Comparison of ENCODE assay signal across 1 cellular context in the genomic region with DNA sequence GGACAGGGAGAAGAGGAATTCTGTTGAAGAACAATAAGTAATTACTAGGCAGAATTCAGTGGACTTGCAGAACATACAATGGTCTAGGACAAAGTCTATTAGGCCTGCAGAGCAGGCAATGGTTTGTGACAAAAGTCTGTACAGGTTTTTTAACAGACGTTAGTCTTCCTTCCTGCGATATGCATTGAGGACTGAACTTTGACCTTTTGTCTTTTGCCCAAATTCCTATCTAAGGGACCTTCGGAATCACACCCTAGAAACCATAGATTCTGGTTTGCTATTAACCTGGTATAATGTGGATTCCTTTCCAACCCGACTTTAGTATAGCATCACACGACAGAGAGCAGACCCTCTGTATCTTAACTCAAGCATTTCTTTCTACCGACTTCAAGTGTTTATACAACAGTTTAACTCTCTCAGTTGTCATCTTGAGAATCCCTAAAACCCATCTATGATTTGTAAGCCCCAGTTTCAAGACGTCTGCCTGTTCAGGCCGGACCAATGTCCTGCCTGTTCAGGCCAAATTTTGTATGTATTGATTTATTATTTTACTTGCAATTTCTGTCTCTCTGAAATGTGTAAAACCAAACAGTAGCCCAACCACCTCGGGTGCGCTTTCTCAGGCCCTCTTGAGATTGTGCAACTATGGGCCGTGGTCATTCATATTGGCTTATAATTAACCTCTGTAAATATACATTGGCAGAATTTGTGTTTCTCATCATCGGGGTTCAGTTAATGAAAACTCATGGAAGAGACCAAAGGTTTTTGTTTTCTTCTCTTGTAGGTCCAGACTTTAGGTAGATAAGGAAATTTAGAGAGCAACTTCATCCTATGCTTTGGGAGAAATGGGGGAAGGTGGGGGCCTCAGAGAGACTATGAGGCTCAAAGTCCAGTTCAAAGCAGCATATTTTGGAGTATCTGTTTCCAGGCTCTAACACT.
TF ChIP-seq lines count a peak whose summit lies in the region.

No MANE protein-coding gene starts in this region.

TF ChIP-seq in HepG2, 621 proteins besides CTCF, POLR2A, EP300 and RAD21 (continued from another document and continues in another):
- TF ChIP-seq, protein P1, sequence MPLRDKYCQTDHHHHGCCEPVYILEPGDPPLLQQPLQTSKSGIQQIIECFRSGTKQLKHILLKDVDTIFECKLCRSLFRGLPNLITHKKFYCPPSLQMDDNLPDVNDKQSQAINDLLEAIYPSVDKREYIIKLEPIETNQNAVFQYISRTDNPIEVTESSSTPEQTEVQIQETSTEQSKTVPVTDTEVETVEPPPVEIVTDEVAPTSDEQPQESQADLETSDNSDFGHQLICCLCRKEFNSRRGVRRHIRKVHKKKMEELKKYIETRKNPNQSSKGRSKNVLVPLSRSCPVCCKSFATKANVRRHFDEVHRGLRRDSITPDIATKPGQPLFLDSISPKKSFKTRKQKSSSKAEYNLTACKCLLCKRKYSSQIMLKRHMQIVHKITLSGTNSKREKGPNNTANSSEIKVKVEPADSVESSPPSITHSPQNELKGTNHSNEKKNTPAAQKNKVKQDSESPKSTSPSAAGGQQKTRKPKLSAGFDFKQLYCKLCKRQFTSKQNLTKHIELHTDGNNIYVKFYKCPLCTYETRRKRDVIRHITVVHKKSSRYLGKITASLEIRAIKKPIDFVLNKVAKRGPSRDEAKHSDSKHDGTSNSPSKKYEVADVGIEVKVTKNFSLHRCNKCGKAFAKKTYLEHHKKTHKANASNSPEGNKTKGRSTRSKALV (CRISPR knock-in tag; IDR thresholded peaks at IDR 0.05): peak; percentile 69
- TF ChIP-seq NAIF1 (CRISPR knock-in tag; IDR thresholded peaks at IDR 0.05; ENCODE audit: borderline replicate concordance): no peak
- TF ChIP-seq, protein P2, sequence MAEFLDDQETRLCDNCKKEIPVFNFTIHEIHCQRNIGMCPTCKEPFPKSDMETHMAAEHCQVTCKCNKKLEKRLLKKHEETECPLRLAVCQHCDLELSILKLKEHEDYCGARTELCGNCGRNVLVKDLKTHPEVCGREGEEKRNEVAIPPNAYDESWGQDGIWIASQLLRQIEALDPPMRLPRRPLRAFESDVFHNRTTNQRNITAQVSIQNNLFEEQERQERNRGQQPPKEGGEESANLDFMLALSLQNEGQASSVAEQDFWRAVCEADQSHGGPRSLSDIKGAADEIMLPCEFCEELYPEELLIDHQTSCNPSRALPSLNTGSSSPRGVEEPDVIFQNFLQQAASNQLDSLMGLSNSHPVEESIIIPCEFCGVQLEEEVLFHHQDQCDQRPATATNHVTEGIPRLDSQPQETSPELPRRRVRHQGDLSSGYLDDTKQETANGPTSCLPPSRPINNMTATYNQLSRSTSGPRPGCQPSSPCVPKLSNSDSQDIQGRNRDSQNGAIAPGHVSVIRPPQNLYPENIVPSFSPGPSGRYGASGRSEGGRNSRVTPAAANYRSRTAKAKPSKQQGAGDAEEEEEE (CRISPR knock-in tag; IDR thresholded peaks at IDR 0.05; ENCODE audit: borderline replicate concordance): no peak
- TF ChIP-seq RFX5 (IDR thresholded peaks at IDR 0.05; ENCODE audit: low read depth, low read length): no peak
- peak; percentile 43; the same call in 1 of the 2 replicates for TF ChIP-seq WIZ (CRISPR knock-in tag; IDR thresholded peaks at IDR 0.05)
- TF ChIP-seq, protein P3, sequence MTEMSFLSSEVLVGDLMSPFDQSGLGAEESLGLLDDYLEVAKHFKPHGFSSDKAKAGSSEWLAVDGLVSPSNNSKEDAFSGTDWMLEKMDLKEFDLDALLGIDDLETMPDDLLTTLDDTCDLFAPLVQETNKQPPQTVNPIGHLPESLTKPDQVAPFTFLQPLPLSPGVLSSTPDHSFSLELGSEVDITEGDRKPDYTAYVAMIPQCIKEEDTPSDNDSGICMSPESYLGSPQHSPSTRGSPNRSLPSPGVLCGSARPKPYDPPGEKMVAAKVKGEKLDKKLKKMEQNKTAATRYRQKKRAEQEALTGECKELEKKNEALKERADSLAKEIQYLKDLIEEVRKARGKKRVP (CRISPR knock-in tag; IDR thresholded peaks at IDR 0.05): 0 out of 4 replicates have a peak, but pooled peaks of 1 of the 2 experiments have one; percentile 11
- TF ChIP-seq TBX2 (CRISPR knock-in tag; IDR thresholded peaks at IDR 0.05; ENCODE audit: borderline replicate concordance): peak; percentile 80
- no peak; the same call in none of the 2 replicates for TF ChIP-seq NR2F6 (IDR thresholded peaks at IDR 0.05)
- peak; percentile 50 for TF ChIP-seq NR2F6 (CRISPR knock-in tag; IDR thresholded peaks at IDR 0.05)
- no peak for TF ChIP-seq ZNF432 (CRISPR knock-in tag; IDR thresholded peaks at IDR 0.05; ENCODE audit: borderline replicate concordance)
- TF ChIP-seq FIP1L1 (IDR thresholded peaks at IDR 0.05; ENCODE audit: borderline replicate concordance, insufficient read depth, low read depth, low read length): no peak
- TF ChIP-seq, protein P4, sequence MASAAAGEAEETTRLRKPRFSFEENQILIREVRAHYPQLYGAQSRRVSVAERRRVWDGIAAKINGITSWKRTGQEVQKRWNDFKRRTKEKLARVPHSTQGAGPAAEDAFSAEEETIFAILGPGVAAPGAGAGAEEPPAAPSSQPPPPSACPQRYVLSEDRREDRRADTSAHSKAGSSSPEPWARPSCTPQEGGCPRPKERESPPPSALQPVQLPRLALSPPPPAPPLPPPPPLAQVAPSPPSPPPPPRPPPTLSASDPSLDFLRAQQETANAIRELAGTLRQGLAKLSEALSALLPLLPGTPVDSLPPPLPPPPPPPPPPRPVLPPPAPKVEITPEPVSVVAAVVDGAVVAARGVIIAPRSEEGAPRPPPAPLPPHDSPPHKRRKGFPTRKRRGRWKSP (CRISPR knock-in tag; IDR thresholded peaks at IDR 0.05): peak; percentile 21; the same call in 1 of the 2 replicates
- no peak for TF ChIP-seq ZNF10 (CRISPR knock-in tag; IDR thresholded peaks at IDR 0.05; ENCODE audit: borderline replicate concordance, low read depth)
- TF ChIP-seq, protein P5, sequence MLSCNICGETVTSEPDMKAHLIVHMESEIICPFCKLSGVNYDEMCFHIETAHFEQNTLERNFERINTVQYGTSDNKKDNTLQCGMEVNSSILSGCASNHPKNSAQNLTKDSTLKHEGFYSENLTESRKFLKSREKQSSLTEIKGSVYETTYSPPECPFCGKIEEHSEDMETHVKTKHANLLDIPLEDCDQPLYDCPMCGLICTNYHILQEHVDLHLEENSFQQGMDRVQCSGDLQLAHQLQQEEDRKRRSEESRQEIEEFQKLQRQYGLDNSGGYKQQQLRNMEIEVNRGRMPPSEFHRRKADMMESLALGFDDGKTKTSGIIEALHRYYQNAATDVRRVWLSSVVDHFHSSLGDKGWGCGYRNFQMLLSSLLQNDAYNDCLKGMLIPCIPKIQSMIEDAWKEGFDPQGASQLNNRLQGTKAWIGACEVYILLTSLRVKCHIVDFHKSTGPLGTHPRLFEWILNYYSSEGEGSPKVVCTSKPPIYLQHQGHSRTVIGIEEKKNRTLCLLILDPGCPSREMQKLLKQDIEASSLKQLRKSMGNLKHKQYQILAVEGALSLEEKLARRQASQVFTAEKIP (CRISPR knock-in tag; IDR thresholded peaks at IDR 0.05; ENCODE audit: borderline replicate concordance): no peak
- no peak for TF ChIP-seq MED13 (CRISPR knock-in tag; IDR thresholded peaks at IDR 0.05)
- TF ChIP-seq GLI4 (CRISPR knock-in tag; IDR thresholded peaks at IDR 0.05; ENCODE audit: borderline replicate concordance): no peak
- no peak for TF ChIP-seq ZNF17 (CRISPR knock-in tag; IDR thresholded peaks at IDR 0.05)
- TF ChIP-seq, protein P6, sequence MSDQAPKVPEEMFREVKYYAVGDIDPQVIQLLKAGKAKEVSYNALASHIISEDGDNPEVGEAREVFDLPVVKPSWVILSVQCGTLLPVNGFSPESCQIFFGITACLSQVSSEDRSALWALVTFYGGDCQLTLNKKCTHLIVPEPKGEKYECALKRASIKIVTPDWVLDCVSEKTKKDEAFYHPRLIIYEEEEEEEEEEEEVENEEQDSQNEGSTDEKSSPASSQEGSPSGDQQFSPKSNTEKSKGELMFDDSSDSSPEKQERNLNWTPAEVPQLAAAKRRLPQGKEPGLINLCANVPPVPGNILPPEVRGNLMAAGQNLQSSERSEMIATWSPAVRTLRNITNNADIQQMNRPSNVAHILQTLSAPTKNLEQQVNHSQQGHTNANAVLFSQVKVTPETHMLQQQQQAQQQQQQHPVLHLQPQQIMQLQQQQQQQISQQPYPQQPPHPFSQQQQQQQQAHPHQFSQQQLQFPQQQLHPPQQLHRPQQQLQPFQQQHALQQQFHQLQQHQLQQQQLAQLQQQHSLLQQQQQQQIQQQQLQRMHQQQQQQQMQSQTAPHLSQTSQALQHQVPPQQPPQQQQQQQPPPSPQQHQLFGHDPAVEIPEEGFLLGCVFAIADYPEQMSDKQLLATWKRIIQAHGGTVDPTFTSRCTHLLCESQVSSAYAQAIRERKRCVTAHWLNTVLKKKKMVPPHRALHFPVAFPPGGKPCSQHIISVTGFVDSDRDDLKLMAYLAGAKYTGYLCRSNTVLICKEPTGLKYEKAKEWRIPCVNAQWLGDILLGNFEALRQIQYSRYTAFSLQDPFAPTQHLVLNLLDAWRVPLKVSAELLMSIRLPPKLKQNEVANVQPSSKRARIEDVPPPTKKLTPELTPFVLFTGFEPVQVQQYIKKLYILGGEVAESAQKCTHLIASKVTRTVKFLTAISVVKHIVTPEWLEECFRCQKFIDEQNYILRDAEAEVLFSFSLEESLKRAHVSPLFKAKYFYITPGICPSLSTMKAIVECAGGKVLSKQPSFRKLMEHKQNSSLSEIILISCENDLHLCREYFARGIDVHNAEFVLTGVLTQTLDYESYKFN (CRISPR knock-in tag; conservative IDR thresholded peaks at IDR 0.05): peak; percentile 97
- peak; percentile 59 for TF ChIP-seq NR2C2 (CRISPR knock-in tag; IDR thresholded peaks at IDR 0.05; ENCODE audit: borderline replicate concordance)
- peak; percentile 40; the same call in 1 of the 2 replicates for TF ChIP-seq ATF1 (CRISPR knock-in tag; IDR thresholded peaks at IDR 0.05)
- TF ChIP-seq ZNF331 (CRISPR knock-in tag; IDR thresholded peaks at IDR 0.05): peak; percentile 63
- TF ChIP-seq CREB1 (IDR thresholded peaks at IDR 0.05): no peak
- TF ChIP-seq CREB1 (CRISPR knock-in tag; IDR thresholded peaks at IDR 0.05): peak; percentile 75
- no peak for TF ChIP-seq GATAD1 (CRISPR knock-in tag; IDR thresholded peaks at IDR 0.05)
- no peak; the same call in 1 of the 2 replicates for TF ChIP-seq STAG1 (CRISPR knock-in tag; IDR thresholded peaks at IDR 0.05)
- peak; percentile 51 for TF ChIP-seq FOSL2 (CRISPR knock-in tag; IDR thresholded peaks at IDR 0.05)
- TF ChIP-seq, protein P7, sequence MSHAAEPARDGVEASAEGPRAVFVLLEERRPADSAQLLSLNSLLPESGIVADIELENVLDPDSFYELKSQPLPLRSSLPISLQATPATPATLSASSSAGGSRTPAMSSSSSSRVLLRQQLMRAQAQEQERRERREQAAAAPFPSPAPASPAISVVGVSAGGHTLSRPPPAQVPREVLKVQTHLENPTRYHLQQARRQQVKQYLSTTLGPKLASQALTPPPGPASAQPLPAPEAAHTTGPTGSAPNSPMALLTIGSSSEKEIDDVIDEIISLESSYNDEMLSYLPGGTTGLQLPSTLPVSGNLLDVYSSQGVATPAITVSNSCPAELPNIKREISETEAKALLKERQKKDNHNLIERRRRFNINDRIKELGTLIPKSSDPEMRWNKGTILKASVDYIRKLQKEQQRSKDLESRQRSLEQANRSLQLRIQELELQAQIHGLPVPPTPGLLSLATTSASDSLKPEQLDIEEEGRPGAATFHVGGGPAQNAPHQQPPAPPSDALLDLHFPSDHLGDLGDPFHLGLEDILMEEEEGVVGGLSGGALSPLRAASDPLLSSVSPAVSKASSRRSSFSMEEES (CRISPR knock-in tag; IDR thresholded peaks at IDR 0.05): no peak
- 0 out of 2 replicates have a peak, but pooled peaks have one; percentile 9 for TF ChIP-seq HDAC2 (CRISPR knock-in tag; IDR thresholded peaks at IDR 0.05)
- TF ChIP-seq, protein P8, sequence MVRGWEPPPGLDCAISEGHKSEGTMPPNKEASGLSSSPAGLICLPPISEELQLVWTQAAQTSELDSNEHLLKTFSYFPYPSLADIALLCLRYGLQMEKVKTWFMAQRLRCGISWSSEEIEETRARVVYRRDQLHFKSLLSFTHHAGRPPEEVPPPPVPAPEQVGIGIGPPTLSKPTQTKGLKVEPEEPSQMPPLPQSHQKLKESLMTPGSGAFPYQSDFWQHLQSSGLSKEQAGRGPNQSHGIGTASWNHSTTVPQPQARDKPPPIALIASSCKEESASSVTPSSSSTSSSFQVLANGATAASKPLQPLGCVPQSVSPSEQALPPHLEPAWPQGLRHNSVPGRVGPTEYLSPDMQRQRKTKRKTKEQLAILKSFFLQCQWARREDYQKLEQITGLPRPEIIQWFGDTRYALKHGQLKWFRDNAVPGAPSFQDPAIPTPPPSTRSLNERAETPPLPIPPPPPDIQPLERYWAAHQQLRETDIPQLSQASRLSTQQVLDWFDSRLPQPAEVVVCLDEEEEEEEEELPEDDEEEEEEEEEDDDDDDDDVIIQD (CRISPR knock-in tag; IDR thresholded peaks at IDR 0.05; ENCODE audit: low read depth): 0 out of 2 replicates have a peak, but pooled peaks have one; percentile 22
- no peak for TF ChIP-seq KLF11 (CRISPR knock-in tag; IDR thresholded peaks at IDR 0.05)
- TF ChIP-seq ZNF780A (CRISPR knock-in tag; IDR thresholded peaks at IDR 0.05): no peak
- TF ChIP-seq, protein P9, sequence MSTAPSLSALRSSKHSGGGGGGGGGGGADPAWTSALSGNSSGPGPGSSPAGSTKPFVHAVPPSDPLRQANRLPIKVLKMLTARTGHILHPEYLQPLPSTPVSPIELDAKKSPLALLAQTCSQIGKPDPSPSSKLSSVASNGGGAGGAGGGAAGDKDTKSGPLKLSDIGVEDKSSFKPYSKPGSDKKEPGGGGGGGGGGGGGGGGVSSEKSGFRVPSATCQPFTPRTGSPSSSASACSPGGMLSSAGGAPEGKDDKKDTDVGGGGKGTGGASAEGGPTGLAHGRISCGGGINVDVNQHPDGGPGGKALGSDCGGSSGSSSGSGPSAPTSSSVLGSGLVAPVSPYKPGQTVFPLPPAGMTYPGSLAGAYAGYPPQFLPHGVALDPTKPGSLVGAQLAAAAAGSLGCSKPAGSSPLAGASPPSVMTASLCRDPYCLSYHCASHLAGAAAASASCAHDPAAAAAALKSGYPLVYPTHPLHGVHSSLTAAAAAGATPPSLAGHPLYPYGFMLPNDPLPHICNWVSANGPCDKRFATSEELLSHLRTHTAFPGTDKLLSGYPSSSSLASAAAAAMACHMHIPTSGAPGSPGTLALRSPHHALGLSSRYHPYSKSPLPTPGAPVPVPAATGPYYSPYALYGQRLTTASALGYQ (CRISPR knock-in tag; IDR thresholded peaks at IDR 0.05): peak; percentile 63
- TF ChIP-seq, protein P10, sequence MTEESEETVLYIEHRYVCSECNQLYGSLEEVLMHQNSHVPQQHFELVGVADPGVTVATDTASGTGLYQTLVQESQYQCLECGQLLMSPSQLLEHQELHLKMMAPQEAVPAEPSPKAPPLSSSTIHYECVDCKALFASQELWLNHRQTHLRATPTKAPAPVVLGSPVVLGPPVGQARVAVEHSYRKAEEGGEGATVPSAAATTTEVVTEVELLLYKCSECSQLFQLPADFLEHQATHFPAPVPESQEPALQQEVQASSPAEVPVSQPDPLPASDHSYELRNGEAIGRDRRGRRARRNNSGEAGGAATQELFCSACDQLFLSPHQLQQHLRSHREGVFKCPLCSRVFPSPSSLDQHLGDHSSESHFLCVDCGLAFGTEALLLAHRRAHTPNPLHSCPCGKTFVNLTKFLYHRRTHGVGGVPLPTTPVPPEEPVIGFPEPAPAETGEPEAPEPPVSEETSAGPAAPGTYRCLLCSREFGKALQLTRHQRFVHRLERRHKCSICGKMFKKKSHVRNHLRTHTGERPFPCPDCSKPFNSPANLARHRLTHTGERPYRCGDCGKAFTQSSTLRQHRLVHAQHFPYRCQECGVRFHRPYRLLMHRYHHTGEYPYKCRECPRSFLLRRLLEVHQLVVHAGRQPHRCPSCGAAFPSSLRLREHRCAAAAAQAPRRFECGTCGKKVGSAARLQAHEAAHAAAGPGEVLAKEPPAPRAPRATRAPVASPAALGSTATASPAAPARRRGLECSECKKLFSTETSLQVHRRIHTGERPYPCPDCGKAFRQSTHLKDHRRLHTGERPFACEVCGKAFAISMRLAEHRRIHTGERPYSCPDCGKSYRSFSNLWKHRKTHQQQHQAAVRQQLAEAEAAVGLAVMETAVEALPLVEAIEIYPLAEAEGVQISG (CRISPR knock-in tag; IDR thresholded peaks at IDR 0.05): peak; percentile 47; the same call in 1 of the 2 replicates
- TF ChIP-seq BORCS8-MEF2B (CRISPR knock-in tag; IDR thresholded peaks at IDR 0.05): no peak
- TF ChIP-seq ZNF333 (CRISPR knock-in tag; IDR thresholded peaks at IDR 0.05; ENCODE audit: borderline replicate concordance): no peak
